In the genomic region with DNA sequence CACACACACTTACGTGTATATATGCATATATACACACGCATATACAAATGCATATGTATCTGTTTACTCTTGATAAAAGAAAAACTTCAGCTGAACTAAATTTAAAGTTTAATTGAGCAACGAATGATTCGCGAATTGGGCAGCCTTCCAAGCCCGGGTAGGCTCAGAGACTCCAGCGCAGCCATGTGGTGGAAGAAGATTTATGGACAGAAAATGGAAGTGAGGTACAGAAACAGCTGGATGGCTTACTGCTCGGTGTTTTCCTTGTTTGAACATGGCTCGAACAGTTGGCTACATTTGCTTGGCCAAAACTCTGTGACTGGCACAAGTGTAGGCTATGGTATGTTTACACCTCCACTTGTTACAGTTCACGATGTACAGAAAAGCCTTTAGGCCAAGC, we compare ENCODE assay signal across 14 cellular contexts.
DNase-seq lines count a peak whose midpoint lies in the region; ATAC-seq, FAIRE-seq and TF ChIP-seq lines count a peak whose summit lies in the region.
"Had no signal": no experiment of that assay in that cellular context is flagged by ENCODE, and none has a peak within 500 bp of the region (broad histone marks: within the 10 kb centered on the region; RNA-seq: fewer than 3 reads in every experiment).

No MANE protein-coding gene starts in this region.

- no peak overlapping the region for H3K4me3 Mint-ChIP-seq in stimulated activated memory B cell treated with anti-CD40 and anti-IgM and Interleukin-4, amounts not matched to agents 10 μg/mL and 1 μg/mL and 100 μg/mL, for 72 hours
- H3K4me3 Mint-ChIP-seq: CD8-positive, alpha-beta memory T cell had no signal

- no peaks in the 10 kb centered on the region for H3K36me3 Mint-ChIP-seq in stimulated activated memory B cell treated with anti-CD40 and anti-IgM and Interleukin-4, amounts not matched to agents 10 μg/mL and 1 μg/mL and 100 μg/mL, for 72 hours
- H3K36me3 Mint-ChIP-seq: CD8-positive, alpha-beta memory T cell had no signal

- no peaks in the 10 kb centered on the region for H3K27me3 Mint-ChIP-seq in stimulated activated memory B cell treated with anti-CD40 and anti-IgM and Interleukin-4, amounts not matched to agents 10 μg/mL and 1 μg/mL and 100 μg/mL, for 72 hours
- H3K27me3 Mint-ChIP-seq: CD8-positive, alpha-beta memory T cell had no signal

- TF ChIP-seq CTCF in A549 (IDR thresholded peaks at IDR 0.05): no peak
- TF ChIP-seq CTCF in SU-DHL-6 (IDR thresholded peaks at IDR 0.05; ENCODE audit: insufficient read depth, low read length, poor library complexity, severe bottlenecking): no peak

- no peaks in the 10 kb centered on the region for H3F3A ChIP-seq in GM23248 (ENCODE audit: insufficient read depth)
- H3F3A ChIP-seq in SU-DHL-6 (ENCODE audit: insufficient read depth): no peaks in the 10 kb centered on the region

- WGBS in A549 (ENCODE audit: missing lambda C conversion rate): 29% methylated on average over 10 of the region's 10 CpGs
- 2% methylated on average over 10 of the region's 10 CpGs for WGBS in GM23248 (ENCODE audit: low coverage in 1 of 2, low lambda C conversion rate in 2 of 2, missing lambda C conversion rate in 2 of 2), 2 experiments

- POLR2A ChIA-PET in A549 (lab: Yijun Ruan, JAX): no interaction called here

- TF ChIP-seq EP300 in A549 (IDR thresholded peaks at IDR 0.05): no peak

- no peak for FAIRE-seq in A549 (lab: Jason Lieb, UNC)

- H3K9me3 Mint-ChIP-seq in stimulated activated memory B cell treated with anti-CD40 and anti-IgM and Interleukin-4, amounts not matched to agents 10 μg/mL and 1 μg/mL and 100 μg/mL, for 72 hours: no peaks in the 10 kb centered on the region

- H3K4me1 Mint-ChIP-seq in stimulated activated memory B cell treated with anti-CD40 and anti-IgM and Interleukin-4, amounts not matched to agents 10 μg/mL and 1 μg/mL and 100 μg/mL, for 72 hours: no peaks in the 10 kb centered on the region
- H3K4me1 Mint-ChIP-seq: CD8-positive, alpha-beta memory T cell had no signal

- no peak overlapping the region for H3K4me3 ChIP-seq in A549
- no peak overlapping the region for H3K4me3 ChIP-seq in GM23248
- no peak overlapping the region for H3K4me3 ChIP-seq in SU-DHL-6 (ENCODE audit: insufficient read depth, low read length, poor library complexity, severe bottlenecking)

- ATAC-seq in A549: no peak
- no peak for ATAC-seq in stimulated activated memory B cell treated with anti-CD40 and anti-IgM and Interleukin-4, amounts not matched to agents 10 μg/mL and 1 μg/mL and 100 μg/mL, for 72 hours

- CTCF ChIA-PET in A549 (lab: Yijun Ruan, JAX): interaction anchor here (1.4 kb wide), 1 partner anchor 65 kb away, joined by 3 read pairs; no protein-coding TSS in a partner anchor

- H3K36me3 ChIP-seq in GM23248 (ENCODE audit: low read depth) (no peaks in the 10 kb centered on the region), SU-DHL-6 (ENCODE audit: low read length) (no peaks in the 10 kb centered on the region)

- H3K27me3 ChIP-seq in GM23248 (replicated peaks; ENCODE audit: insufficient read depth) (no peaks in the 10 kb centered on the region), SU-DHL-6 (ENCODE audit: low read length) (no peaks in the 10 kb centered on the region)

- no peaks in the 10 kb centered on the region for H3K9me3 ChIP-seq in A549
- H3K9me3 ChIP-seq in GM23248 (ENCODE audit: low read depth): no peaks in the 10 kb centered on the region
- no peaks in the 10 kb centered on the region; the same call in 1 of the 2 replicates for H3K9me3 ChIP-seq in SU-DHL-6 (ENCODE audit: insufficient read depth, low read length)

- DNase-seq in A549 (ENCODE audit: low read depth in 1 of 2, low spot score in 1 of 2): no peak
- peak; percentile 3 for DNase-seq in GM23248
- peak; percentile 82 for DNase-seq in NCI-H2171 treated with DMSO at 0.1 percent for 48 hours (lab: John Stamatoyannopoulos, UW)
- DNase-seq in NOMO-1 (lab: John Stamatoyannopoulos, UW; ENCODE audit: unreplicated experiment in 2 of 2): no peak
- no peak for DNase-seq in GM03348 (ENCODE audit: low spot score)
- DNase-seq: CD8-positive, alpha-beta memory T cell; EL; NCI-H1092; NCI-H510A treated with DMSO at 0.1 percent for 48 hours; Right ventricle myocardium superior; SW 1271; T-helper 9 cell had no signal

- H2AFZ ChIP-seq in GM23248 (no peak overlapping the region), SU-DHL-6 (ENCODE audit: low read depth, low read length, severe bottlenecking) (peak overlapping the region; percentile 74)

- H3K4me2 ChIP-seq in A549 (peak overlapping the region; percentile 10; the same call in 1 of the 3 replicates), GM23248 (ENCODE audit: unreplicated experiment) (no peak overlapping the region), SU-DHL-6 (ENCODE audit: low read depth, low read length, poor library complexity, severe bottlenecking) (no peak overlapping the region)

- in situ Hi-C loops in GM23248 (cut with MboI): no loop called here

- TF ChIP-seq POLR2A in A549 (IDR thresholded peaks at IDR 0.05; ENCODE audit: low read length): no peak

- H4K20me1 ChIP-seq in GM23248 (ENCODE audit: insufficient read depth) (no peaks in the 10 kb centered on the region), SU-DHL-6 (ENCODE audit: low read depth, low read length) (no peaks in the 10 kb centered on the region)

- H3K27ac Mint-ChIP-seq in stimulated activated memory B cell treated with anti-CD40 and anti-IgM and Interleukin-4, amounts not matched to agents 10 μg/mL and 1 μg/mL and 100 μg/mL, for 72 hours: no peak overlapping the region

- H3K79me2 ChIP-seq in GM23248 (ENCODE audit: insufficient read depth) (no peaks in the 10 kb centered on the region), SU-DHL-6 (ENCODE audit: insufficient read depth, low read length) (no peaks in the 10 kb centered on the region)

- no peak for TF ChIP-seq RAD21 in A549 (conservative IDR thresholded peaks at IDR 0.05 in 1 of 2, IDR thresholded peaks at IDR 0.05 in 1 of 2)

- H3K9ac ChIP-seq in GM23248 (no peak overlapping the region), SU-DHL-6 (ENCODE audit: low read length) (no peak overlapping the region)

- H3K4me1 ChIP-seq in A549: 0 out of 3 replicates have a peak, but pooled peaks cover 9% of the 10 kb centered on the region
- no peaks in the 10 kb centered on the region for H3K4me1 ChIP-seq in GM23248 (ENCODE audit: insufficient read depth)

- no peak overlapping the region for H3K27ac ChIP-seq in A549
- H3K27ac ChIP-seq in GM23248: no peak overlapping the region
- no peak overlapping the region for H3K27ac ChIP-seq in SU-DHL-6 (ENCODE audit: low read depth, low read length)

- H3K9me2 ChIP-seq in GM23248 (ENCODE audit: insufficient read depth): no peaks in the 10 kb centered on the region
- H3K9me2 ChIP-seq in SU-DHL-6 (replicated peaks; ENCODE audit: insufficient read depth, low read length): no peaks in the 10 kb centered on the region; the same call in 1 of the 2 replicates

TF ChIP-seq in A549, 52 proteins besides CTCF, POLR2A, EP300 and RAD21:
- TF ChIP-seq NFE2L2 (conservative IDR thresholded peaks at IDR 0.05; ENCODE audit: low read length) (no peak), ZC3H11A (IDR thresholded peaks at IDR 0.05) (no peak), RARB (CRISPR knock-in tag; IDR thresholded peaks at IDR 0.05) (no peak)
- TF ChIP-seq, protein P1, sequence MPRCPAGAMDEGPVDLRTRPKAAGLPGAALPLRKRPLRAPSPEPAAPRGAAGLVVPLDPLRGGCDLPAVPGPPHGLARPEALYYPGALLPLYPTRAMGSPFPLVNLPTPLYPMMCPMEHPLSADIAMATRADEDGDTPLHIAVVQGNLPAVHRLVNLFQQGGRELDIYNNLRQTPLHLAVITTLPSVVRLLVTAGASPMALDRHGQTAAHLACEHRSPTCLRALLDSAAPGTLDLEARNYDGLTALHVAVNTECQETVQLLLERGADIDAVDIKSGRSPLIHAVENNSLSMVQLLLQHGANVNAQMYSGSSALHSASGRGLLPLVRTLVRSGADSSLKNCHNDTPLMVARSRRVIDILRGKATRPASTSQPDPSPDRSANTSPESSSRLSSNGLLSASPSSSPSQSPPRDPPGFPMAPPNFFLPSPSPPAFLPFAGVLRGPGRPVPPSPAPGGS (IDR thresholded peaks at IDR 0.05): no peak

Comparison
In these comparisons a context has a peak if more than half of its experiments do, and no peak if none do; other contexts are left out.
1. DNase-seq: peak in GM23248 (single experiment) and NCI-H2171 treated with DMSO at 0.1 percent for 48 hours (single experiment); none in A549 (0 of 2), NOMO-1 (0 of 2) and GM03348 (single experiment).